In the genomic region with DNA sequence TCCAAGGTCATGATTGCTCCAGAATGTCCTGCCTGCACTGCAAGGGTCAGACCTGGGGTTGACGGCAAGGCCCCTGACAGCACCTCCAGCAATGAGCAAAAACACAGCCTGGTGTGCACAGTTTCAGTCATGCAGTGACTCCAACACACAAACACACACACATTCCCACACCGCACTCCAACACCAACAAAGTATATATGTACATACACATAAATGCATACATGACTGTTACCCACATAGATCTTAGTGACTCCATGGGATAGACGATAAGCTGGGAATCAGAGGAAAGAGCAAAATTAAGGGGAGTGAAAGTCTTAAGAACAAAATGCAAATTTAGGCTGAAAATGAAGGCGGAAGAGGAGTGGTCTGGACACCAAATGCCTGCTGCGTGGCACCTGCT, we compare ENCODE assay signal across 8 cellular contexts.
"Had no signal": no experiment of that assay in that cellular context is flagged by ENCODE, and none has a peak within 500 bp of the region (broad histone marks: within the 10 kb centered on the region; RNA-seq: fewer than 3 reads in every experiment).

No MANE protein-coding gene starts in this region.

- H3K27ac ChIP-seq: GM23248 had no signal

- H3K9me3 ChIP-seq: HAP-1 had no signal

- DNase-seq: GOT3, H7, H9, HCEC 1CT, HFFc6 had no signal

- H3K36me3 ChIP-seq: HAP-1 had no signal

- H2AFZ ChIP-seq: GM23248, GM23338 had no signal

- H3K4me3 ChIP-seq: GM23248, GM23338, HAP-1 had no signal

- H3K4me2 ChIP-seq: GM23338 had no signal

- H3K4me1 ChIP-seq: HAP-1 had no signal
